12 cellular contexts compared by ENCODE assay signal in the genomic region with DNA sequence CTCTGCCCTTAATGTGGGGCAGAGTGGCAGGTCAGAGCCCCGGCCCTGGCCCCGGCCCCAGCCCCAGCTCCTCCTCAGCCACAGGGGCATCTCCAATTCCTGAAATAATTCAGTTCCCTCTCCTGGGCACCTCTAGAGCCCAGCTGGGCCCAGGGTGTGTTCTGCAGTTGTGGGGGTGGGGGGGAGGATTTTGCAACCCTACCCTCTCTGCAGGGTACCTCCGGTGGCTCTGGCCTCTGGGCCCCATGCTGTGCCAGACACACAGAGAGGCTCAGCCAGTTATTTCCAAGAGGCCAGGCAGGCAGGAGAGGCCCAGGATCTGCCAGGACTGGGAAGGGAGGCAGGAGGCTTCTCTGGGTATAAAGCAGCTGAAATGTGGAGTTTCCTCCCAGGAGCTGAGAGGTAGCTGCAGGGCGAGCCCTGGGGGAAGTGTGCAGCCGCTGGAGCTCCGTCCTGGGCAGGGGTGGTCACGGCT. TPM values are rescaled to one million over a fixed set of nuclear protein-coding genes. Genes with fewer than 3 reads are reported as not detected.
DNase-seq lines count a peak whose midpoint lies in the region; TF ChIP-seq lines count a peak whose summit lies in the region.
"Had no signal": no experiment of that assay in that cellular context is flagged by ENCODE, and none has a peak within 500 bp of the region (broad histone marks: within the 10 kb centered on the region; RNA-seq: fewer than 3 reads in every experiment).

No MANE protein-coding gene starts in this region.

- CTCF ChIA-PET in CD4-positive, alpha-beta memory T cell (lab: Charles Lee; ENCODE audit: partially characterized antibody) = interaction anchor here (0.7 to 1.0 kb wide), 2 partner anchors 12 to 48 kb away, joined by 3 read pairs; partner anchors contain the start of gene PWWP2B

- peaks cover 17 to 50% (median 29%) of the 10 kb centered on the region in 4 donors for H3K4me1 Mint-ChIP-seq in CD4-positive, alpha-beta memory T cell
- peaks cover 32% of the 10 kb centered on the region for H3K4me1 Mint-ChIP-seq in mesothelial cell of epicardium

- no peaks in the 10 kb centered on the region for H3K36me3 ChIP-seq in CD4-positive, alpha-beta memory T cell (ENCODE audit: insufficient read depth, low read length)
- no peaks in the 10 kb centered on the region for H3K36me3 ChIP-seq in SK-N-MC (ENCODE audit: insufficient read depth, low read length)
- H3K36me3 ChIP-seq: suprapubic skin had no signal

- H3K9ac ChIP-seq in SK-N-MC (ENCODE audit: insufficient read length) = no peak overlapping the region

- TF ChIP-seq CTCF in HL-60 (IDR thresholded peaks at IDR 0.05; ENCODE audit: insufficient read depth, low read length) = no peak
- TF ChIP-seq CTCF in mesothelial cell of epicardium (IDR thresholded peaks at IDR 0.05; ENCODE audit: unreplicated experiment) = no peak

- no peaks in the 10 kb centered on the region for H3K27me3 ChIP-seq in CD4-positive, alpha-beta memory T cell (ENCODE audit: insufficient read depth, low read length)
- H3K27me3 ChIP-seq in HL-60 (ENCODE audit: insufficient read depth, poor library complexity, severe bottlenecking) = no peaks in the 10 kb centered on the region
- H3K27me3 ChIP-seq: suprapubic skin had no signal

- H3K27ac ChIP-seq in CD4-positive, alpha-beta memory T cell (ENCODE audit: low read depth, low read length) = peak overlapping the region; percentile 47
- peak overlapping the region; percentile 94 for H3K27ac ChIP-seq in HL-60 (replicated peaks)
- H3K27ac ChIP-seq in SK-N-MC = peak overlapping the region; percentile 85
- H3K27ac ChIP-seq: suprapubic skin had no signal

- no peaks in the 10 kb centered on the region for H3K27me3 Mint-ChIP-seq in CD4-positive, alpha-beta memory T cell
- H3K27me3 Mint-ChIP-seq in mesothelial cell of epicardium (ENCODE audit: low read depth) = no peaks in the 10 kb centered on the region

- H3K4me3 Mint-ChIP-seq in CD4-positive, alpha-beta memory T cell = peak overlapping the region in 1 of 8 donors; percentile 75
- H3K4me3 Mint-ChIP-seq in mesothelial cell of epicardium = no peak overlapping the region

- no peak for DNase-seq in CD4-positive, alpha-beta memory T cell
- DNase-seq in HL-60 (ENCODE audit: low read depth in 1 of 2, low spot score in 1 of 2) (peak; percentile 72 to 91), SK-N-MC (ENCODE audit: low read depth, low spot score) (no peak), mesothelial cell of epicardium (ENCODE audit: low spot score in 2 of 2, unreplicated experiment in 2 of 2) (no peak), kidney glomerular epithelial cell (lab: John Stamatoyannopoulos, UW) (no peak), activated gamma-delta T cell (lab: John Stamatoyannopoulos, UW) (no peak), GOT3 (lab: John Stamatoyannopoulos, UW) (no peak)
- DNase-seq: activated T-cell treated with anti-CD3 and anti-CD28 coated beads, Interleukin-2, amount 50 U/mL, for 72 hours; effector CD8-positive, alpha-beta T cell; NCI-H1694; stimulated activated CD4-positive, alpha-beta T cell treated with anti-CD3 and anti-CD28 coated beads, Interleukin-1b, Interleukin-23, amount 100 ng/mL, for 48 hours had no signal

- H3K36me3 Mint-ChIP-seq in CD4-positive, alpha-beta memory T cell = no peaks in the 10 kb centered on the region
- H3K36me3 Mint-ChIP-seq in mesothelial cell of epicardium = no peaks in the 10 kb centered on the region

- H3K9me3 Mint-ChIP-seq in CD4-positive, alpha-beta memory T cell = no peaks in the 10 kb centered on the region
- H3K9me3 Mint-ChIP-seq in mesothelial cell of epicardium = no peaks in the 10 kb centered on the region
- H3K9me3 Mint-ChIP-seq: activated T-cell treated with anti-CD3 and anti-CD28 coated beads, Interleukin-2, amount 50 U/mL, for 72 hours had no signal

- peak overlapping the region; percentile 72 to 93 (median 87) for H3K27ac Mint-ChIP-seq in CD4-positive, alpha-beta memory T cell
- peak overlapping the region; percentile 71 for H3K27ac Mint-ChIP-seq in mesothelial cell of epicardium
- H3K27ac Mint-ChIP-seq: activated T-cell treated with anti-CD3 and anti-CD28 coated beads, Interleukin-2, amount 50 U/mL, for 72 hours had no signal

- H3K9me3 ChIP-seq in CD4-positive, alpha-beta memory T cell (ENCODE audit: control insufficient read depth in 1 of 2, low read length in 2 of 2) = no peaks in the 10 kb centered on the region
- H3K9me3 ChIP-seq in SK-N-MC (ENCODE audit: low read depth, low read length) = no peaks in the 10 kb centered on the region
- H3K9me3 ChIP-seq: suprapubic skin had no signal

- POLR2A ChIA-PET in CD4-positive, alpha-beta memory T cell (lab: Charles Lee; ENCODE audit: partially characterized antibody) = interaction anchor here (3.5 kb wide), 1 partner anchor 48 kb away, joined by 41 read pairs; the partner anchor contains the start of gene PWWP2B

- no peak overlapping the region for H3K4me3 ChIP-seq in CD4-positive, alpha-beta memory T cell (ENCODE audit: low read length in 2 of 2)
- peak overlapping the region; percentile 48 for H3K4me3 ChIP-seq in HL-60 (replicated peaks; ENCODE audit: insufficient read depth, low read length)
- peak overlapping the region; percentile 57 for H3K4me3 ChIP-seq in SK-N-MC
- H3K4me3 ChIP-seq: suprapubic skin had no signal

- intact Hi-C loops in CD4-positive, alpha-beta memory T cell (cut with micrococcal nuclease) = no loop called here

- H3K4me1 ChIP-seq in CD4-positive, alpha-beta memory T cell (ENCODE audit: insufficient read depth, low read length) = peaks cover 49% of the 10 kb centered on the region

RNA-seq across cellular contexts. Expression of gene PWWP2B, which starts 47.9 kb away (rescaled TPM):
- 1 to 10 TPM; 9.4 to 9.9 TPM for total RNA-seq in CD4-positive, alpha-beta memory T cell
- polyA plus RNA-seq in CD4-positive, alpha-beta memory T cell = 1 to 10 TPM in 1 of 2 donors, under 1 TPM in 1; 0.92 to 3.2 TPM
- 23.9 to 24.7 TPM (median 24.2 TPM) in 3 replicates for total RNA-seq in mesothelial cell of epicardium

Comparison
In these comparisons a context has a peak if more than half of its experiments do, and no peak if none do; other contexts are left out.
1. DNase-seq: peak in HL-60 (2 of 2); none in CD4-positive, alpha-beta memory T cell (0 of 5), SK-N-MC (single experiment), mesothelial cell of epicardium (0 of 2), kidney glomerular epithelial cell (single experiment), activated gamma-delta T cell (single experiment) and GOT3 (single experiment).
2. H3K4me3 ChIP-seq: peak in HL-60 (single experiment) and SK-N-MC (single experiment); none in CD4-positive, alpha-beta memory T cell (0 of 2).
3. Peak in every context shown above with its lines, with median percentiles within 50 percentile points of each other: H3K27ac ChIP-seq.